In the genomic region with DNA sequence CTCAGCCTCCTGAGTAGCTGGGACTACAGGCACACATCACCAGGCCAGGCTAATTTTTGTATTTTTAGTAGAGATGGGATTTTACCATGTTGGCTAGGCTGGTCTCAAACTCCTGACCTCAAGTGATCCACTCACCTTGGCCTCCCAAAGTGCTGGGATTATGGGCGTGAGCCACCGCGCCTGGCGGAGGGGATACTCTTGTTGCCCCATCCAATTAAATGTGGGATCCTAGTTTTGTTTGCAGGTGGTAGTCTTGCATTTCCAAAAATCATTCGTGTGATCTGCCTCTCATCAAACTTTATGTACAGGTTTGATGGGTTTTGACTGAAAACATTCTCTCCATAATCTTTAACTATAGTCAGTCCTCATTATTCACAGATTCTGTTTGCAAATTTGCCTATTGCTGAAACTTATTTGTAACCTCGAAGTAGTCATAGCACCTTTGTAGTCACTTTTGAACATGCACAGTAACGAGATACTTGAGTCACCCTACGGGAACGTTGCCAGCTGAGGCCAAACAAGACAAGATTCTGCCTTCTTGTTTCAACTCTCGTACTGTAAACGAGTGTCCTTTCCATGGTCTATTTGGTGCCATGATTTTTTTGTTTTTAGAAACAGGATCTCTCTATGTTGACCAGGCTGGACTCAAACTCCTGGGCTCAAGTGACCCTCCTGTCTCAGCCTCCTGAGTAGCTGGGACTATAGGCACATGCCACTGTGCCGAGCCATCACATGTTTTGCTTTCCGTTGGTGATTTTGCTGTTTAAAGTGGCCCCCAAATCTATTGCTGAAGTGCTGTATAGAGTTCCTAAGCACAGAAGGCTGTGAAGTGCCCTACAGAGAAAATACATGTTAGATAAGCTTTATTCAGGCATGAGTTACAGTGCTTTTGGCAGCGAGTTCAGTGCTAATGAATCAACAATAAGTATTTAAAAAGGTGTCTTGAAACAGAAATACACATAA, we compare ENCODE assay signal across 8 cellular contexts. TPM values are rescaled to one million over a fixed set of nuclear protein-coding genes. Genes with fewer than 3 reads are reported as not detected.
A peak's percentile ranks its signal among the peaks of the same experiment; 100 is the strongest.
DNase-seq lines count a peak whose midpoint lies in the region; ATAC-seq and TF ChIP-seq lines count a peak whose summit lies in the region.

No MANE protein-coding gene starts in this region.

- no peak for TF ChIP-seq CTCF in RWPE2 (IDR thresholded peaks at IDR 0.05; ENCODE audit: poor library complexity, severe bottlenecking)
- TF ChIP-seq CTCF in fibroblast of mammary gland (conservative IDR thresholded peaks at IDR 0.05; ENCODE audit: control insufficient read depth, insufficient read depth, low read depth, low read length): no peak
- TF ChIP-seq CTCF in suprapubic skin (IDR thresholded peaks at IDR 0.05): no peak

- CTCF ChIA-PET in CD8-positive, alpha-beta memory T cell (lab: Charles Lee): interaction anchor here (1.4 kb wide), 1 partner anchor 9 kb away, joined by 3 read pairs; no protein-coding TSS in a partner anchor

- peaks cover 10 to 28% (median 26%) of the 10 kb centered on the region in 3 donors for H3K4me1 Mint-ChIP-seq in CD8-positive, alpha-beta memory T cell

- H3K27ac ChIP-seq in RWPE2 (ENCODE audit: poor library complexity, severe bottlenecking) (peak overlapping the region; percentile 73), suprapubic skin (peak overlapping the region; percentile 64)
- H3K27ac ChIP-seq in CD8-positive, alpha-beta memory T cell (ENCODE audit: low read depth, low read length): no peak overlapping the region

- no peak for TF ChIP-seq EP300 in suprapubic skin (IDR thresholded peaks at IDR 0.05)

- H3K27me3 ChIP-seq in RWPE2 (ENCODE audit: insufficient read depth, poor library complexity, severe bottlenecking) (no peaks in the 10 kb centered on the region), suprapubic skin (no peaks in the 10 kb centered on the region)
- no peaks in the 10 kb centered on the region for H3K27me3 ChIP-seq in CD8-positive, alpha-beta memory T cell (ENCODE audit: insufficient read depth, low read length, poor library complexity, severe bottlenecking)

- no peaks in the 10 kb centered on the region for H3K9me3 Mint-ChIP-seq in CD8-positive, alpha-beta memory T cell

- H3K27ac Mint-ChIP-seq in CD8-positive, alpha-beta memory T cell: no peak overlapping the region

- ATAC-seq in RWPE2 (ENCODE audit: low read depth): peak; percentile 68
- no peak for ATAC-seq in HG02678 (IDR thresholded peaks at IDR 0.05; ENCODE audit: unreplicated experiment)

- H3K4me1 ChIP-seq in RWPE2 (ENCODE audit: insufficient read depth, poor library complexity, severe bottlenecking) (peaks cover 67% of the 10 kb centered on the region), suprapubic skin (peaks cover 31% of the 10 kb centered on the region)
- H3K4me1 ChIP-seq in CD8-positive, alpha-beta memory T cell (ENCODE audit: insufficient read depth, low read length): peaks cover 8% of the 10 kb centered on the region

- POLR2A ChIA-PET in CD8-positive, alpha-beta memory T cell (lab: Charles Lee): no interaction called here

- DNase-seq in activated T-cell treated with anti-CD3 and anti-CD28 coated beads for 24 hours (ENCODE audit: low read depth): peak; percentile 34
- no peak for DNase-seq in activated T-cell treated with anti-CD3 and anti-CD28 coated beads, Interleukin-2, amount 50 U/mL, for 1 hour
- DNase-seq in RWPE2 (ENCODE audit: low spot score): peak; percentile 92
- DNase-seq in fibroblast of mammary gland (ENCODE audit: low read depth): peak; percentile 97
- DNase-seq in suprapubic skin (ENCODE audit: low spot score in 2 of 2): no peak
- DNase-seq in CD8-positive, alpha-beta memory T cell: no peak
- no peak for DNase-seq in activated gamma-delta T cell treated with Interleukin-2 at 50 U/mL for 16 hours

- 63% methylated on average over 14 of the region's 14 CpGs for WGBS in suprapubic skin

- H3K27me3 Mint-ChIP-seq in CD8-positive, alpha-beta memory T cell: no peaks in the 10 kb centered on the region

- H3K9me3 ChIP-seq in RWPE2 (ENCODE audit: severe bottlenecking) (no peaks in the 10 kb centered on the region), suprapubic skin (no peaks in the 10 kb centered on the region)
- H3K9me3 ChIP-seq in CD8-positive, alpha-beta memory T cell (ENCODE audit: low read length): no peaks in the 10 kb centered on the region

- no peak for TF ChIP-seq POLR2A in suprapubic skin (IDR thresholded peaks at IDR 0.05)

- H3K4me3 Mint-ChIP-seq in CD8-positive, alpha-beta memory T cell: no peak overlapping the region

- H3K36me3 Mint-ChIP-seq in CD8-positive, alpha-beta memory T cell: no peaks in the 10 kb centered on the region

- H3K36me3 ChIP-seq in RWPE2 (ENCODE audit: low read depth) (no peaks in the 10 kb centered on the region), suprapubic skin (no peaks in the 10 kb centered on the region)
- H3K36me3 ChIP-seq in CD8-positive, alpha-beta memory T cell (ENCODE audit: insufficient read depth, low read length): no peaks in the 10 kb centered on the region

- no peak overlapping the region for H3K4me3 ChIP-seq in RWPE2 (ENCODE audit: severe bottlenecking)
- H3K4me3 ChIP-seq in fibroblast of mammary gland (ENCODE audit: control insufficient read depth, low read depth, low read length): no peak overlapping the region
- H3K4me3 ChIP-seq in suprapubic skin: no peak overlapping the region
- no peak overlapping the region for H3K4me3 ChIP-seq in CD8-positive, alpha-beta memory T cell (ENCODE audit: low read length)

RNA-seq across cellular contexts. Expression of a gene that starts 8.1 kb away (rescaled TPM):
- 10 to 100 TPM; 50.0 to 87.1 (median 69.2) TPM for total RNA-seq in suprapubic skin
- total RNA-seq in CD8-positive, alpha-beta memory T cell: 100 to 1,000 TPM in 1 of 2 experiments, 10 to 100 TPM in 1; 97.6 to 103 TPM
- 7.9 TPM for polyA plus RNA-seq in CD8-positive, alpha-beta memory T cell

RNA-seq across cellular contexts. Expression of a gene that starts 39.3 kb away (rescaled TPM):
- 10 to 100 TPM; 26.2 to 30.2 (median 28.4) TPM for total RNA-seq in suprapubic skin
- total RNA-seq in CD8-positive, alpha-beta memory T cell: 10 to 100 TPM; 36.0 to 38.2 TPM
- polyA plus RNA-seq in CD8-positive, alpha-beta memory T cell: 27.3 TPM

Comparison
In these comparisons a context has a peak if more than half of its experiments do, and no peak if none do; other contexts are left out.
1. DNase-seq: peak in activated T-cell treated with anti-CD3 and anti-CD28 coated beads for 24 hours (single experiment), RWPE2 (single experiment) and fibroblast of mammary gland (single experiment); none in activated T-cell treated with anti-CD3 and anti-CD28 coated beads, Interleukin-2, amount 50 U/mL, for 1 hour (single experiment), suprapubic skin (0 of 2), CD8-positive, alpha-beta memory T cell (0 of 5) and activated gamma-delta T cell treated with Interleukin-2 at 50 U/mL for 16 hours (single experiment).